9 cellular contexts compared by ENCODE assay signal in genomic region chr18:13530879-13531387, GRCh38.
DNase-seq lines count a peak whose midpoint lies in the region; ATAC-seq, FAIRE-seq and TF ChIP-seq lines count a peak whose summit lies in the region.
"Had no signal": no experiment of that assay in that cellular context is flagged by ENCODE, and none has a peak within 500 bp of the region (broad histone marks: within the 10 kb centered on the region; RNA-seq: fewer than 3 reads in every experiment).

No MANE protein-coding gene starts in this region.

- no peak overlapping the region for H3K4me3 Mint-ChIP-seq in activated naive CD8-positive, alpha-beta T cell treated with anti-CD3 and anti-CD28 coated beads for 36 hours

- H3K4me1 Mint-ChIP-seq in activated naive CD8-positive, alpha-beta T cell treated with anti-CD3 and anti-CD28 coated beads for 36 hours: peaks cover 35% of the 10 kb centered on the region

- H3K27me3 Mint-ChIP-seq in activated naive CD8-positive, alpha-beta T cell treated with anti-CD3 and anti-CD28 coated beads for 36 hours: no peaks in the 10 kb centered on the region
- H3K27me3 Mint-ChIP-seq: IgD-negative memory B cell had no signal

- TF ChIP-seq POLR2A in GM12891 (IDR thresholded peaks at IDR 0.05; ENCODE audit: low read depth, low read length): no peak

- DNase-seq in Ammon's horn (ENCODE audit: low spot score): peak; percentile 89
- no peak for DNase-seq in GM12891 (ENCODE audit: insufficient read length, low spot score)
- peak; percentile 37 for DNase-seq in SW480 (ENCODE audit: low spot score)
- DNase-seq in fibroblast of peridontal ligament (ENCODE audit: extremely low read depth): peak; percentile 5
- peak; percentile 15 for DNase-seq in non-pigmented ciliary epithelial cell (ENCODE audit: low read depth)
- no peak for DNase-seq in activated naive CD8-positive, alpha-beta T cell treated with anti-CD3 and anti-CD28 coated beads for 36 hours

- peaks cover 3% of the 10 kb centered on the region for H3K36me3 Mint-ChIP-seq in activated naive CD8-positive, alpha-beta T cell treated with anti-CD3 and anti-CD28 coated beads for 36 hours

- H3K9me3 Mint-ChIP-seq in activated naive CD8-positive, alpha-beta T cell treated with anti-CD3 and anti-CD28 coated beads for 36 hours: no peaks in the 10 kb centered on the region
- H3K9me3 Mint-ChIP-seq: IgD-negative memory B cell had no signal

- H3K27ac Mint-ChIP-seq in activated naive CD8-positive, alpha-beta T cell treated with anti-CD3 and anti-CD28 coated beads for 36 hours: no peak overlapping the region
- H3K27ac Mint-ChIP-seq: IgD-negative memory B cell had no signal

- ATAC-seq in GM18909 (IDR thresholded peaks at IDR 0.05; ENCODE audit: poor library complexity, unreplicated experiment): no peak
- no peak for ATAC-seq in HG03025 (IDR thresholded peaks at IDR 0.05; ENCODE audit: low FRiP score, unreplicated experiment)

- peak; percentile 20 for FAIRE-seq in GM12891 (lab: Jason Lieb, UNC)

TF ChIP-seq in GM12891, 5 proteins besides CTCF, POLR2A, EP300 and RAD21:
- TF ChIP-seq SPI1 (IDR thresholded peaks at IDR 0.05; ENCODE audit: low read depth, low read length) (no peak), TAF1 (IDR thresholded peaks at IDR 0.05; ENCODE audit: low read depth, low read length) (no peak), POU2F2 (IDR thresholded peaks at IDR 0.05; ENCODE audit: low read depth, low read length) (no peak)

Comparison
In these comparisons a context has a peak if more than half of its experiments do, and no peak if none do; other contexts are left out.
1. DNase-seq: peak in Ammon's horn (single experiment), SW480 (single experiment), fibroblast of peridontal ligament (single experiment) and non-pigmented ciliary epithelial cell (single experiment); none in GM12891 (single experiment) and activated naive CD8-positive, alpha-beta T cell treated with anti-CD3 and anti-CD28 coated beads for 36 hours (single experiment).